ENCODE assay signal across 5 cellular contexts in genomic region chr22:30087037-30087436, GRCh38. TPM values are rescaled to one million over a fixed set of nuclear protein-coding genes. Genes with fewer than 3 reads are reported as not detected.
"Had no signal": no experiment of that assay in that cellular context is flagged by ENCODE, and none has a peak within 500 bp of the region (broad histone marks: within the 10 kb centered on the region; RNA-seq: fewer than 3 reads in every experiment).

No MANE protein-coding gene starts in this region.

RNA-seq across cellular contexts. Expression of gene HORMAD2, which starts 6.8 kb away (rescaled TPM):
- total RNA-seq: fibroblast of lung; natural killer cell treated with Interleukin-12 subunit alpha and Interleukin-12 subunit beta and Interleukin-15 and Interleukin-18, amount 100 ng/mL, for 72 hours; progenitor cell of endocrine pancreas; spleen; T-helper 1 cell treated with Interleukin-12 subunit alpha and Interleukin-12 subunit beta and Interleukin-4 antibody, amounts not matched to agents 30 ng/mL and 1 ng/mL, for 36 hours had no signal
- polyA plus RNA-seq: fibroblast of lung, spleen had no signal
